In the genomic region with DNA sequence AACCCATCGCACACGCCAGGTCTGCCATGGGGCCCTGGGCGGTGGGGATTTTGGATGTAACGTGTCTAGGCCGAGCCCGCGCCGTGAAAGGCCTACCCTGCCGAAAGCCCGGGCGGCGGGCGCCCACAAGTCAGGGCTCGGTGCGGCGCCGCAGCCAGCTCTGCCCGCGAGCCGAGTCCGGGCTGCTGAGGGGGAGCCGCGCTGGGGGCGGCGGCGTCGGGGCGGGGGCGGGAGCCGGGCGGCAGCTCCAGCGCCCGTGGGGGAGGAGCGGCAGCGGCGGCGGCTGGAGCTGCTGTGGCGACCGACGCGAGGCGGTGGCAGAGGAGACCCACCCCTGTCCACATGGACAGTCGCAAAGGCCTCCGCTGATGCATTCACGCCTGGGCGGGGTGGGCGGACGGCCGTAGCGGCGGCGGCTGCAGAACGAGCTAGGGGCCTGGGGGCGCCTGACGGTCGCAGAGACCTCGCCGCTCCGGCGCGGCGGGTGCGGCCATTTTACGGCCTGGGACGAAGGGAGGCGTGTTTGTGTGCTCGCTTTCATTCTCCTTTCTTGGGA, we compare ENCODE assay signal across 8 cellular contexts. TPM values are rescaled to one million over a fixed set of nuclear protein-coding genes. Genes with fewer than 3 reads are reported as not detected.
DNase-seq lines count a peak whose midpoint lies in the region; ATAC-seq and TF ChIP-seq lines count a peak whose summit lies in the region.

A gene with protein sequence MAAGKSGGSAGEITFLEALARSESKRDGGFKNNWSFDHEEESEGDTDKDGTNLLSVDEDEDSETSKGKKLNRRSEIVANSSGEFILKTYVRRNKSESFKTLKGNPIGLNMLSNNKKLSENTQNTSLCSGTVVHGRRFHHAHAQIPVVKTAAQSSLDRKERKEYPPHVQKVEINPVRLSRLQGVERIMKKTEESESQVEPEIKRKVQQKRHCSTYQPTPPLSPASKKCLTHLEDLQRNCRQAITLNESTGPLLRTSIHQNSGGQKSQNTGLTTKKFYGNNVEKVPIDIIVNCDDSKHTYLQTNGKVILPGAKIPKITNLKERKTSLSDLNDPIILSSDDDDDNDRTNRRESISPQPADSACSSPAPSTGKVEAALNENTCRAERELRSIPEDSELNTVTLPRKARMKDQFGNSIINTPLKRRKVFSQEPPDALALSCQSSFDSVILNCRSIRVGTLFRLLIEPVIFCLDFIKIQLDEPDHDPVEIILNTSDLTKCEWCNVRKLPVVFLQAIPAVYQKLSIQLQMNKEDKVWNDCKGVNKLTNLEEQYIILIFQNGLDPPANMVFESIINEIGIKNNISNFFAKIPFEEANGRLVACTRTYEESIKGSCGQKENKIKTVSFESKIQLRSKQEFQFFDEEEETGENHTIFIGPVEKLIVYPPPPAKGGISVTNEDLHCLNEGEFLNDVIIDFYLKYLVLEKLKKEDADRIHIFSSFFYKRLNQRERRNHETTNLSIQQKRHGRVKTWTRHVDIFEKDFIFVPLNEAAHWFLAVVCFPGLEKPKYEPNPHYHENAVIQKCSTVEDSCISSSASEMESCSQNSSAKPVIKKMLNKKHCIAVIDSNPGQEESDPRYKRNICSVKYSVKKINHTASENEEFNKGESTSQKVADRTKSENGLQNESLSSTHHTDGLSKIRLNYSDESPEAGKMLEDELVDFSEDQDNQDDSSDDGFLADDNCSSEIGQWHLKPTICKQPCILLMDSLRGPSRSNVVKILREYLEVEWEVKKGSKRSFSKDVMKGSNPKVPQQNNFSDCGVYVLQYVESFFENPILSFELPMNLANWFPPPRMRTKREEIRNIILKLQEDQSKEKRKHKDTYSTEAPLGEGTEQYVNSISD (plus strand): TSS at position 273 of the 556 bp plus-strand sequence. CDS start 645 bp downstream, outside the sequence.

- peak; percentile 68 for ATAC-seq in GM21723 (IDR thresholded peaks at IDR 0.05; ENCODE audit: unreplicated experiment)
- peak; percentile 92 for ATAC-seq in gastroesophageal sphincter

- H3K27ac Mint-ChIP-seq in activated naive CD4-positive, alpha-beta T cell treated with anti-CD3 and anti-CD28 coated beads for 36 hours = peak within 1 kb of the TSS; percentile 99

- peak within 1 kb of the TSS; percentile 95 for H3K27ac ChIP-seq in SK-N-MC
- peak within 1 kb of the TSS; percentile 66 to 99 (median 96) for H3K27ac ChIP-seq in gastroesophageal sphincter
- peak within 1 kb of the TSS; percentile 94 for H3K27ac ChIP-seq in substantia nigra (ENCODE audit: low read depth, low read length, poor library complexity, severe bottlenecking)

- H3K4me1 Mint-ChIP-seq in activated naive CD4-positive, alpha-beta T cell treated with anti-CD3 and anti-CD28 coated beads for 36 hours (ENCODE audit: low read depth) = peaks cover 56% of the 10 kb centered on the region

- CTCF ChIA-PET in activated naive CD4-positive, alpha-beta T cell treated with anti-CD3 and anti-CD28 coated beads for 36 hours (lab: Charles Lee) = no interaction called here

- H3K4me3 Mint-ChIP-seq in activated naive CD4-positive, alpha-beta T cell treated with anti-CD3 and anti-CD28 coated beads for 36 hours = peak within 1 kb of the TSS; percentile 95

- no peaks in the 10 kb centered on the region for H3K27me3 ChIP-seq in gastroesophageal sphincter

- H3K36me3 Mint-ChIP-seq in activated naive CD4-positive, alpha-beta T cell treated with anti-CD3 and anti-CD28 coated beads for 36 hours (ENCODE audit: low read depth) = peaks cover 13% of the 10 kb centered on the region

- H3K4me1 ChIP-seq in gastroesophageal sphincter = peaks cover 0 to 76% (median 10%) of the 10 kb centered on the region in 3 donors

- H3K9me3 ChIP-seq in SK-N-MC (ENCODE audit: low read depth, low read length) (no peaks in the 10 kb centered on the region), gastroesophageal sphincter (no peaks in the 10 kb centered on the region)

- TF ChIP-seq POLR2A in gastroesophageal sphincter (IDR thresholded peaks at IDR 0.05) = peak; percentile 82 to 89

- H3K36me3 ChIP-seq in SK-N-MC (ENCODE audit: insufficient read depth, low read length) (peaks cover 16% of the 10 kb centered on the region), gastroesophageal sphincter (no peaks in the 10 kb centered on the region)

- no peaks in the 10 kb centered on the region for H3K27me3 Mint-ChIP-seq in activated naive CD4-positive, alpha-beta T cell treated with anti-CD3 and anti-CD28 coated beads for 36 hours (ENCODE audit: low read depth)

- no peaks in the 10 kb centered on the region for H3K9me3 Mint-ChIP-seq in activated naive CD4-positive, alpha-beta T cell treated with anti-CD3 and anti-CD28 coated beads for 36 hours

- TF ChIP-seq EP300 in gastroesophageal sphincter (IDR thresholded peaks at IDR 0.05) = no peak

- peak within 1 kb of the TSS; percentile 99 for H3K9ac ChIP-seq in SK-N-MC (ENCODE audit: insufficient read length)

- no peak for TF ChIP-seq CTCF in gastroesophageal sphincter (IDR thresholded peaks at IDR 0.05)

- intact Hi-C loops in activated naive CD4-positive, alpha-beta T cell treated with anti-CD3 and anti-CD28 coated beads for 36 hours (cut with micrococcal nuclease) = loop anchor here (1.0 to 5.0 kb wide), 3 partner anchors 147 to 1949 kb away; a partner anchor contains a TSS

- 0% methylated on average over 1 to 4 of the region's 67 CpGs for WGBS in gastroesophageal sphincter (ENCODE audit: low coverage in 1 of 2), 2 donors

- DNase-seq in EL (peak; percentile 87), KG1 (lab: John Stamatoyannopoulos, UW) (peak; percentile 67), SK-N-MC (ENCODE audit: low read depth, low spot score) (no peak), nucleus accumbens (lab: John Stamatoyannopoulos, UW) (peak in 54 of 56 donors; percentile 27 to 94 (median 74)), substantia nigra (lab: John Stamatoyannopoulos, UW) (peak; percentile 22 to 94 (median 75))
- peak; percentile 68 for DNase-seq in activated naive CD4-positive, alpha-beta T cell treated with anti-CD3 and anti-CD28 coated beads for 36 hours

- H3K4me3 ChIP-seq in SK-N-MC (peak within 1 kb of the TSS; percentile 91), gastroesophageal sphincter (peak within 1 kb of the TSS; percentile 43 to 83)

RNA-seq across cellular contexts. Expression of the gene that starts here (rescaled TPM):
- total RNA-seq in activated naive CD4-positive, alpha-beta T cell treated with anti-CD3 and anti-CD28 coated beads for 36 hours = 10 to 100 TPM; 54.0 to 57.7 TPM
- total RNA-seq in gastroesophageal sphincter = 100 to 1,000 TPM; 108 to 192 (median 128) TPM
